1 cellular context compared by ENCODE assay signal in the genomic region with DNA sequence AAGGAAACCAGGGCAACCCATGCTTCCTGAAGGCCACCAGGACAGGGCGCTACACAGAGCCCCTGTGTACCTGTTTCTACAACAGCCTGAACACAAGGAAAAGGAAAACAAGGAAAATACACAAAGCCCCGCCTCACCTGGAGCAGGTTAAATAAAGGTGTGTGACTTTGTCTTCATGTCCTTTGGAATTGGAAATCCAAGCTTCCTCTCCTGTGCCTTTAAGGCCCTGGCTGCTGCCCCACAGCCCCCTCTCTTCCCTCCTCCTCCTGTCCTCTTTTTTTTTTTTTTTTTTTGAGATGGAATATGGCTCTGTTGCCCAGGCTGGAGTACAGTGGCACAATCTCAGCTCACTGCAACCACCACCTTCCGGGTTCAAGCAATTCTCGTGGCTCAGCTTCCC. TPM values are rescaled to one million over a fixed set of nuclear protein-coding genes. Genes with fewer than 3 reads are reported as not detected.
"Had no signal": no experiment of that assay in that cellular context is flagged by ENCODE, and none has a peak within 500 bp of the region (broad histone marks: within the 10 kb centered on the region; RNA-seq: fewer than 3 reads in every experiment).

No MANE protein-coding gene starts in this region.

RNA-seq across cellular contexts. Expression of gene UNC93B1, which starts 57.5 kb away (rescaled TPM):
- total RNA-seq: SJCRH30 had no signal
